1 cellular context compared by ENCODE assay signal in the genomic region with DNA sequence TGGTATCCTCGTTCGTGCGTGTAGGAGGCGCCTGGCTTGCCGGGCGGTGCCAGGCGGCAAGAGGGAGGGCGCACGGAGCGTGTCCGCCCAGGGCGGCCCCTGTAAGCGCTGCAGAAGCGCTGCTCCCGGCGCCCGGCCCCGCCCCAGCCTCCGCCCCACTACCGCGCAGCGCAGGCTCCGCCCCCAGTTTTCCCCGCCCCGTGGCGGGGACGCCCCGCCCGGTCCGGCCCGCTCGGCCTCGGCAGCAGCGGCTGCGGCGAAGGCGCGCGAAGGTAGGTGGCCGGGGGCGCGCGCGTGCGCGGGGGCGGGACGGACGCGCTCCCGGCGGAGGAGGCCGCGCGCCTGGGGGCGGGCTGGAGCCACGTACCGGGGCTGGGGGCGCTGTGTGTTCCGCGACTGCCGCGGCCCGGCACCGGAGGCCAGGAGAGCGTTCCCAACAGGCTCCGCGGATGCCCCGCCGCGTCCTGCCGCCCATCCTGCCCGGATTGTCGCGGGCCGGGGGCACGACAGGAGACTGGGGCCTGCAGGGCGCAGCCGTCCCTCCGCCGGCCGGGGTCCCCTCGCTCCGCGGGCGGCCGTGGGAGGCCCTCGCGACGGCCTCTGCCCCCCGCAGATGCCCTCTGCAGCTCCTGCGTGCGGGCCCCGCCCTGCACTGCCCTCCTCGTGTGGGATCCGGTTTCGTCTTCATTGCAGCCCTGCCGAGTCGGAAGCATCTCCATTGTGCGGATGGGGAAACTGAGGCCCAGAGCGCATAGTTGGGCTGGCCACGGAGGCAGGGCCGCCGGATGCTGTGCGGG.
TF ChIP-seq lines count a peak whose summit lies in the region.

No MANE protein-coding gene starts in this region.

TF ChIP-seq in K562, 482 proteins besides CTCF, POLR2A, EP300 and RAD21 (continued from another document and continues in another):
- TF ChIP-seq ZNF699 (CRISPR knock-in tag; IDR thresholded peaks at IDR 0.05; ENCODE audit: insufficient replicate concordance), result no peak
- TF ChIP-seq, protein P1, sequence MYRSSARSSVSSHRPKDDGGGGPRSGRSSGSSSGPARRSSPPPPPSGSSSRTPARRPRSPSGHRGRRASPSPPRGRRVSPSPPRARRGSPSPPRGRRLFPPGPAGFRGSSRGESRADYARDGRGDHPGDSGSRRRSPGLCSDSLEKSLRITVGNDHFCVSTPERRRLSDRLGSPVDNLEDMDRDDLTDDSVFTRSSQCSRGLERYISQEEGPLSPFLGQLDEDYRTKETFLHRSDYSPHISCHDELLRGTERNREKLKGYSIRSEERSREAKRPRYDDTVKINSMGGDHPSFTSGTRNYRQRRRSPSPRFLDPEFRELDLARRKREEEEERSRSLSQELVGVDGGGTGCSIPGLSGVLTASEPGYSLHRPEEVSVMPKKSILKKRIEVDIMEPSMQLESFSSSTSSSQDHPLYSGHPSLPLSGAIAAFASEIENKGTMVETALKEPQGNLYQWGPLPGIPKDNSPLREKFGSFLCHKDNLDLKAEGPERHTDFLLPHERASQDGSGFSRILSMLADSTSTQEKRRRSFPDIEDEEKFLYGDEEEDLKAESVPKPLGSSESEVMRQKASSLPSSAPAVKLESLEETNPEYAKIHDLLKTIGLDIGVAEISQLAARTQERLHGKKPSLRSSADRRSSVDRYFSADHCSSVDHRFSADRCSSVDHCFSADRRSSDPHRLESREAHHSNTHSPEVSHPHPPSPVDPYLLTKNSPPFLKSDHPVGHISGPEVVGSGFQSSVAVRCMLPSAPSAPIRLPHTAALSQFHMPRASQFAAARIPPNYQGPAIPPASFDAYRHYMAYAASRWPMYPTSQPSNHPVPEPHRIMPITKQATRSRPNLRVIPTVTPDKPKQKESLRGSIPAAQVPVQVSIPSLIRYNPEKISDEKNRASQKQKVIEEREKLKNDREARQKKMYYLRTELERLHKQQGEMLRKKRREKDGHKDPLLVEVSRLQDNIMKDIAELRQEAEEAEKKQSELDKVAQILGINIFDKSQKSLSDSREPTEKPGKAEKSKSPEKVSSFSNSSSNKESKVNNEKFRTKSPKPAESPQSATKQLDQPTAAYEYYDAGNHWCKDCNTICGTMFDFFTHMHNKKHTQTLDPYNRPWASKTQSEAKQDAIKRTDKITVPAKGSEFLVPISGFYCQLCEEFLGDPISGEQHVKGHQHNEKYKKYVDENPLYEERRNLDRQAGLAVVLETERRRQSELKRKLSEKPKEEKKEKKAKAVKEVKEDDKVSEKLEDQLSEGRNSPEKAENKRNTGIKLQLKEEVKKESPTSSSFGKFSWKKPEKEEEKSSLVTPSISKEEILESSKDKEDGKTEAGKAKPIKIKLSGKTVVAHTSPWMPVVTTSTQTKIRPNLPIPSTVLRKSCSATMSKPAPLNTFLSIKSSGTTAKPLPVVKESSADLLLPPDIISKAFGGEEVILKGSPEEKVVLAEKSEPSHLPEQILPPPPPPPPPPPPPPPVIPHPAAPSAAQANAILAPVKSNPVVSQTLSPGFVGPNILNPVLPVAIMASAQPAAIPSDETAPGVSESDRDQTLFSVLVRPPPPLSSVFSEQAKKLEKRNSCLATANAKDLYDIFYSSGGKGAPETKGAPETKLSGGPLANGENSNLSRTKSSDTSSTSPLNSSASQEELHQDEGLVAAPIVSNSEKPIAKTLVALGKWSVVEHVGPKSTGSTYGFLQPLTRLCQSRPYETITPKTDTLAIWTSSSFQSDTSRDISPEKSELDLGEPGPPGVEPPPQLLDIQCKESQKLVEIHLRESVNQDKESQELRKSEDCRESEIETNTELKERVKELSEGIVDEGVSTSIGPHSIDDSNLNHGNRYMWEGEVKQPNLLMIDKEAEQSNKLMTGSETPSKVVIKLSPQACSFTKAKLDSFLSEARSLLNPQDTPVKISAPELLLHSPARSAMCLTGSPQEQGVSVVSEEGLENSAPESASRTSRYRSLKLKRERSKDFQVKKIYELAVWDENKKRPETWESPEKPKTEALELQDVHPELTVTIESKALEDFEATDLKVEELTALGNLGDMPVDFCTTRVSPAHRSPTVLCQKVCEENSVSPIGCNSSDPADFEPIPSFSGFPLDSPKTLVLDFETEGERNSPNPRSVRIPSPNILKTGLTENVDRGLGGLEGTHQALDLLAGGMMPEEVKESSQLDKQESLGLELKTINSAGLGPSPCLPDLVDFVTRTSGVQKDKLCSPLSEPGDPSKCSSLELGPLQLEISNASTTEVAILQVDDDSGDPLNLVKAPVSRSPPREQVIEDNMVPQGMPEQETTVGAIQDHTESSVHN (IDR thresholded peaks at IDR 0.05; ENCODE audit: borderline replicate concordance in 1 of 2, low read depth in 1 of 2), result no peak
- TF ChIP-seq, protein P2, sequence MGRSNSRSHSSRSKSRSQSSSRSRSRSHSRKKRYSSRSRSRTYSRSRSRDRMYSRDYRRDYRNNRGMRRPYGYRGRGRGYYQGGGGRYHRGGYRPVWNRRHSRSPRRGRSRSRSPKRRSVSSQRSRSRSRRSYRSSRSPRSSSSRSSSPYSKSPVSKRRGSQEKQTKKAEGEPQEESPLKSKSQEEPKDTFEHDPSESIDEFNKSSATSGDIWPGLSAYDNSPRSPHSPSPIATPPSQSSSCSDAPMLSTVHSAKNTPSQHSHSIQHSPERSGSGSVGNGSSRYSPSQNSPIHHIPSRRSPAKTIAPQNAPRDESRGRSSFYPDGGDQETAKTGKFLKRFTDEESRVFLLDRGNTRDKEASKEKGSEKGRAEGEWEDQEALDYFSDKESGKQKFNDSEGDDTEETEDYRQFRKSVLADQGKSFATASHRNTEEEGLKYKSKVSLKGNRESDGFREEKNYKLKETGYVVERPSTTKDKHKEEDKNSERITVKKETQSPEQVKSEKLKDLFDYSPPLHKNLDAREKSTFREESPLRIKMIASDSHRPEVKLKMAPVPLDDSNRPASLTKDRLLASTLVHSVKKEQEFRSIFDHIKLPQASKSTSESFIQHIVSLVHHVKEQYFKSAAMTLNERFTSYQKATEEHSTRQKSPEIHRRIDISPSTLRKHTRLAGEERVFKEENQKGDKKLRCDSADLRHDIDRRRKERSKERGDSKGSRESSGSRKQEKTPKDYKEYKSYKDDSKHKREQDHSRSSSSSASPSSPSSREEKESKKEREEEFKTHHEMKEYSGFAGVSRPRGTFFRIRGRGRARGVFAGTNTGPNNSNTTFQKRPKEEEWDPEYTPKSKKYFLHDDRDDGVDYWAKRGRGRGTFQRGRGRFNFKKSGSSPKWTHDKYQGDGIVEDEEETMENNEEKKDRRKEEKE (IDR thresholded peaks at IDR 0.05; ENCODE audit: borderline replicate concordance in 1 of 2, control insufficient read depth in 1 of 2, low read depth in 2 of 2, low read length in 1 of 2), result no peak
- TF ChIP-seq, protein P3, sequence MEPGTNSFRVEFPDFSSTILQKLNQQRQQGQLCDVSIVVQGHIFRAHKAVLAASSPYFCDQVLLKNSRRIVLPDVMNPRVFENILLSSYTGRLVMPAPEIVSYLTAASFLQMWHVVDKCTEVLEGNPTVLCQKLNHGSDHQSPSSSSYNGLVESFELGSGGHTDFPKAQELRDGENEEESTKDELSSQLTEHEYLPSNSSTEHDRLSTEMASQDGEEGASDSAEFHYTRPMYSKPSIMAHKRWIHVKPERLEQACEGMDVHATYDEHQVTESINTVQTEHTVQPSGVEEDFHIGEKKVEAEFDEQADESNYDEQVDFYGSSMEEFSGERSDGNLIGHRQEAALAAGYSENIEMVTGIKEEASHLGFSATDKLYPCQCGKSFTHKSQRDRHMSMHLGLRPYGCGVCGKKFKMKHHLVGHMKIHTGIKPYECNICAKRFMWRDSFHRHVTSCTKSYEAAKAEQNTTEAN (CRISPR knock-in tag; IDR thresholded peaks at IDR 0.05), result no peak
- TF ChIP-seq TCF7 (IDR thresholded peaks at IDR 0.05; ENCODE audit: borderline replicate concordance), result no peak
- TF ChIP-seq, protein P4, sequence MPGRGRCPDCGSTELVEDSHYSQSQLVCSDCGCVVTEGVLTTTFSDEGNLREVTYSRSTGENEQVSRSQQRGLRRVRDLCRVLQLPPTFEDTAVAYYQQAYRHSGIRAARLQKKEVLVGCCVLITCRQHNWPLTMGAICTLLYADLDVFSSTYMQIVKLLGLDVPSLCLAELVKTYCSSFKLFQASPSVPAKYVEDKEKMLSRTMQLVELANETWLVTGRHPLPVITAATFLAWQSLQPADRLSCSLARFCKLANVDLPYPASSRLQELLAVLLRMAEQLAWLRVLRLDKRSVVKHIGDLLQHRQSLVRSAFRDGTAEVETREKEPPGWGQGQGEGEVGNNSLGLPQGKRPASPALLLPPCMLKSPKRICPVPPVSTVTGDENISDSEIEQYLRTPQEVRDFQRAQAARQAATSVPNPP (IDR thresholded peaks at IDR 0.05; ENCODE audit: borderline replicate concordance, insufficient read depth, insufficient read length), result no peak
- TF ChIP-seq ERF (CRISPR knock-in tag; IDR thresholded peaks at IDR 0.05), result 0 out of 2 replicates have a peak, but pooled peaks have one; percentile 71
- no peak for TF ChIP-seq XRCC5 (IDR thresholded peaks at IDR 0.05; ENCODE audit: low read depth, low read length)
- no peak for TF ChIP-seq ZBTB8A (IDR thresholded peaks at IDR 0.05; ENCODE audit: partially characterized antibody)
- TF ChIP-seq NR2C2 (CRISPR knock-in tag; IDR thresholded peaks at IDR 0.05), result no peak
- 0 out of 2 replicates have a peak, but pooled peaks have one; percentile 29 for TF ChIP-seq NR2C2 (tag; IDR thresholded peaks at IDR 0.05)
- no peak for TF ChIP-seq TAL1 (IDR thresholded peaks at IDR 0.05)
- TF ChIP-seq, protein P5, sequence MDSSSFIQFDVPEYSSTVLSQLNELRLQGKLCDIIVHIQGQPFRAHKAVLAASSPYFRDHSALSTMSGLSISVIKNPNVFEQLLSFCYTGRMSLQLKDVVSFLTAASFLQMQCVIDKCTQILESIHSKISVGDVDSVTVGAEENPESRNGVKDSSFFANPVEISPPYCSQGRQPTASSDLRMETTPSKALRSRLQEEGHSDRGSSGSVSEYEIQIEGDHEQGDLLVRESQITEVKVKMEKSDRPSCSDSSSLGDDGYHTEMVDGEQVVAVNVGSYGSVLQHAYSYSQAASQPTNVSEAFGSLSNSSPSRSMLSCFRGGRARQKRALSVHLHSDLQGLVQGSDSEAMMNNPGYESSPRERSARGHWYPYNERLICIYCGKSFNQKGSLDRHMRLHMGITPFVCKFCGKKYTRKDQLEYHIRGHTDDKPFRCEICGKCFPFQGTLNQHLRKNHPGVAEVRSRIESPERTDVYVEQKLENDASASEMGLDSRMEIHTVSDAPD (CRISPR knock-in tag; IDR thresholded peaks at IDR 0.05), result no peak
- no peak for TF ChIP-seq TAF9B (IDR thresholded peaks at IDR 0.05; ENCODE audit: partially characterized antibody)
- TF ChIP-seq, protein P6, sequence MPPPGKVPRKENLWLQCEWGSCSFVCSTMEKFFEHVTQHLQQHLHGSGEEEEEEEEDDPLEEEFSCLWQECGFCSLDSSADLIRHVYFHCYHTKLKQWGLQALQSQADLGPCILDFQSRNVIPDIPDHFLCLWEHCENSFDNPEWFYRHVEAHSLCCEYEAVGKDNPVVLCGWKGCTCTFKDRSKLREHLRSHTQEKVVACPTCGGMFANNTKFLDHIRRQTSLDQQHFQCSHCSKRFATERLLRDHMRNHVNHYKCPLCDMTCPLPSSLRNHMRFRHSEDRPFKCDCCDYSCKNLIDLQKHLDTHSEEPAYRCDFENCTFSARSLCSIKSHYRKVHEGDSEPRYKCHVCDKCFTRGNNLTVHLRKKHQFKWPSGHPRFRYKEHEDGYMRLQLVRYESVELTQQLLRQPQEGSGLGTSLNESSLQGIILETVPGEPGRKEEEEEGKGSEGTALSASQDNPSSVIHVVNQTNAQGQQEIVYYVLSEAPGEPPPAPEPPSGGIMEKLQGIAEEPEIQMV (tag; conservative IDR thresholded peaks at IDR 0.05; ENCODE audit: low read depth), result no peak
- TF ChIP-seq U2AF2 (optimal IDR thresholded peaks at IDR 0.05; ENCODE audit: low read depth, low read length), result no peak
- no peak for TF ChIP-seq NFXL1 (CRISPR knock-in tag; IDR thresholded peaks at IDR 0.05)
- peak; percentile 87; the same call in 1 of the 2 replicates for TF ChIP-seq CTBP1 (IDR thresholded peaks at IDR 0.05; ENCODE audit: borderline replicate concordance)
- no peak for TF ChIP-seq FOXA3 (CRISPR knock-in tag; conservative IDR thresholded peaks at IDR 0.05 in 1 of 2, IDR thresholded peaks at IDR 0.05 in 1 of 2)
- TF ChIP-seq, protein P7, sequence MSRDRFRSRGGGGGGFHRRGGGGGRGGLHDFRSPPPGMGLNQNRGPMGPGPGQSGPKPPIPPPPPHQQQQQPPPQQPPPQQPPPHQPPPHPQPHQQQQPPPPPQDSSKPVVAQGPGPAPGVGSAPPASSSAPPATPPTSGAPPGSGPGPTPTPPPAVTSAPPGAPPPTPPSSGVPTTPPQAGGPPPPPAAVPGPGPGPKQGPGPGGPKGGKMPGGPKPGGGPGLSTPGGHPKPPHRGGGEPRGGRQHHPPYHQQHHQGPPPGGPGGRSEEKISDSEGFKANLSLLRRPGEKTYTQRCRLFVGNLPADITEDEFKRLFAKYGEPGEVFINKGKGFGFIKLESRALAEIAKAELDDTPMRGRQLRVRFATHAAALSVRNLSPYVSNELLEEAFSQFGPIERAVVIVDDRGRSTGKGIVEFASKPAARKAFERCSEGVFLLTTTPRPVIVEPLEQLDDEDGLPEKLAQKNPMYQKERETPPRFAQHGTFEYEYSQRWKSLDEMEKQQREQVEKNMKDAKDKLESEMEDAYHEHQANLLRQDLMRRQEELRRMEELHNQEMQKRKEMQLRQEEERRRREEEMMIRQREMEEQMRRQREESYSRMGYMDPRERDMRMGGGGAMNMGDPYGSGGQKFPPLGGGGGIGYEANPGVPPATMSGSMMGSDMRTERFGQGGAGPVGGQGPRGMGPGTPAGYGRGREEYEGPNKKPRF (IDR thresholded peaks at IDR 0.05; ENCODE audit: low read depth, low read length), result no peak
- no peak for TF ChIP-seq TCFL5 (CRISPR knock-in tag; conservative IDR thresholded peaks at IDR 0.05)
- TF ChIP-seq ZNF408 (CRISPR knock-in tag; IDR thresholded peaks at IDR 0.05; ENCODE audit: low read depth), result no peak
- TF ChIP-seq PHB (CRISPR knock-in tag; IDR thresholded peaks at IDR 0.05), result no peak
- TF ChIP-seq HDAC6 (IDR thresholded peaks at IDR 0.05; ENCODE audit: low read depth, low read length), result no peak
- TF ChIP-seq, protein P8, sequence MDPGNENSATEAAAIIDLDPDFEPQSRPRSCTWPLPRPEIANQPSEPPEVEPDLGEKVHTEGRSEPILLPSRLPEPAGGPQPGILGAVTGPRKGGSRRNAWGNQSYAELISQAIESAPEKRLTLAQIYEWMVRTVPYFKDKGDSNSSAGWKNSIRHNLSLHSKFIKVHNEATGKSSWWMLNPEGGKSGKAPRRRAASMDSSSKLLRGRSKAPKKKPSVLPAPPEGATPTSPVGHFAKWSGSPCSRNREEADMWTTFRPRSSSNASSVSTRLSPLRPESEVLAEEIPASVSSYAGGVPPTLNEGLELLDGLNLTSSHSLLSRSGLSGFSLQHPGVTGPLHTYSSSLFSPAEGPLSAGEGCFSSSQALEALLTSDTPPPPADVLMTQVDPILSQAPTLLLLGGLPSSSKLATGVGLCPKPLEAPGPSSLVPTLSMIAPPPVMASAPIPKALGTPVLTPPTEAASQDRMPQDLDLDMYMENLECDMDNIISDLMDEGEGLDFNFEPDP (CRISPR knock-in tag; IDR thresholded peaks at IDR 0.05), result no peak
- TF ChIP-seq CBX1 (IDR thresholded peaks at IDR 0.05; ENCODE audit: low read depth), result no peak
- no peak for TF ChIP-seq ETV1 (tag; conservative IDR thresholded peaks at IDR 0.05; ENCODE audit: low read depth)
- TF ChIP-seq SNIP1 (IDR thresholded peaks at IDR 0.05; ENCODE audit: low read depth), result no peak
- no peak for TF ChIP-seq ZSCAN29 (IDR thresholded peaks at IDR 0.05)
- TF ChIP-seq, protein P9, sequence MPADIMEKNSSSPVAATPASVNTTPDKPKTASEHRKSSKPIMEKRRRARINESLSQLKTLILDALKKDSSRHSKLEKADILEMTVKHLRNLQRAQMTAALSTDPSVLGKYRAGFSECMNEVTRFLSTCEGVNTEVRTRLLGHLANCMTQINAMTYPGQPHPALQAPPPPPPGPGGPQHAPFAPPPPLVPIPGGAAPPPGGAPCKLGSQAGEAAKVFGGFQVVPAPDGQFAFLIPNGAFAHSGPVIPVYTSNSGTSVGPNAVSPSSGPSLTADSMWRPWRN (IDR thresholded peaks at IDR 0.05; ENCODE audit: low read depth), result no peak
- TF ChIP-seq, protein P10, sequence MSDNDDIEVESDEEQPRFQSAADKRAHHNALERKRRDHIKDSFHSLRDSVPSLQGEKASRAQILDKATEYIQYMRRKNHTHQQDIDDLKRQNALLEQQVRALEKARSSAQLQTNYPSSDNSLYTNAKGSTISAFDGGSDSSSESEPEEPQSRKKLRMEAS (CRISPR knock-in tag; IDR thresholded peaks at IDR 0.05), result no peak; the same call in 1 of the 2 replicates
- no peak for TF ChIP-seq HMG20A (CRISPR knock-in tag; conservative IDR thresholded peaks at IDR 0.05)
